ENCODE assay signal across 11 cellular contexts in genomic region chr6:135086414-135086764, GRCh38. TPM values are rescaled to one million over a fixed set of nuclear protein-coding genes. Genes with fewer than 3 reads are reported as not detected.
A peak's percentile ranks its signal among the peaks of the same experiment; 100 is the strongest.
DNase-seq lines count a peak whose midpoint lies in the region; ATAC-seq and TF ChIP-seq lines count a peak whose summit lies in the region.
"Had no signal": no experiment of that assay in that cellular context is flagged by ENCODE, and none has a peak within 500 bp of the region (broad histone marks: within the 10 kb centered on the region; RNA-seq: fewer than 3 reads in every experiment).

No MANE protein-coding gene starts in this region.

- no peak overlapping the region for H3K9ac ChIP-seq in IMR-90 (ENCODE audit: low read depth, low read length)

- no peaks in the 10 kb centered on the region for H3K4me1 ChIP-seq in IMR-90 (ENCODE audit: control insufficient read depth, insufficient read depth, low read length)

- in situ Hi-C loops in IMR-90 (cut with MboI; ENCODE audit: low sequenced_read_pairs): no loop called here

- H3K18ac ChIP-seq in IMR-90 (ENCODE audit: low read depth, low read length): no peak overlapping the region

- H3K27ac Mint-ChIP-seq in activated naive CD4-positive, alpha-beta T cell treated with anti-CD3 and anti-CD28 coated beads for 36 hours: peak overlapping the region; percentile 82
- H3K27ac Mint-ChIP-seq in activated CD8-positive, alpha-beta T cell treated with anti-CD3 and anti-CD28 coated beads for 36 hours: peak overlapping the region; percentile 89
- H3K27ac Mint-ChIP-seq in stimulated activated memory B cell treated with anti-CD40 and anti-IgM and Interleukin-4, amounts not matched to agents 10 μg/mL and 1 μg/mL and 100 μg/mL, for 72 hours: peak overlapping the region; percentile 71
- H3K27ac Mint-ChIP-seq in nephron progenitor cell: no peak overlapping the region

- peaks cover 7% of the 10 kb centered on the region for H3K36me3 Mint-ChIP-seq in activated naive CD4-positive, alpha-beta T cell treated with anti-CD3 and anti-CD28 coated beads for 36 hours (ENCODE audit: low read depth)
- peaks cover 6% of the 10 kb centered on the region for H3K36me3 Mint-ChIP-seq in activated CD8-positive, alpha-beta T cell treated with anti-CD3 and anti-CD28 coated beads for 36 hours (ENCODE audit: low read depth)
- H3K36me3 Mint-ChIP-seq in stimulated activated memory B cell treated with anti-CD40 and anti-IgM and Interleukin-4, amounts not matched to agents 10 μg/mL and 1 μg/mL and 100 μg/mL, for 72 hours: peaks cover 6% of the 10 kb centered on the region
- H3K36me3 Mint-ChIP-seq in nephron progenitor cell (ENCODE audit: low read depth): peaks cover 7% of the 10 kb centered on the region

- H2AK5ac ChIP-seq in IMR-90 (ENCODE audit: low read depth, low read length): no peak overlapping the region

- no peak overlapping the region for H4K8ac ChIP-seq in IMR-90 (ENCODE audit: low read depth in 2 of 2, low read length in 2 of 2)

- no peak overlapping the region for H3K4ac ChIP-seq in IMR-90 (ENCODE audit: low read depth, low read length)

- H3K27me3 ChIP-seq in IMR-90 (ENCODE audit: control insufficient read depth, insufficient read depth, low read length): peaks cover 2% of the 10 kb centered on the region; the same call in 1 of the 2 replicates

- H3K4me3 ChIP-seq in IMR-90 (ENCODE audit: insufficient read depth, low read depth, low read length): 0 out of 2 replicates have a peak overlapping the region, but pooled peaks have one; percentile 24

- no TSS peak for BruUV-seq in IMR-90 (replicated peaks; lab: Mats Ljungman, UMichigan)

- H3K9me3 Mint-ChIP-seq in activated naive CD4-positive, alpha-beta T cell treated with anti-CD3 and anti-CD28 coated beads for 36 hours: peaks cover 11% of the 10 kb centered on the region
- H3K9me3 Mint-ChIP-seq in activated CD8-positive, alpha-beta T cell treated with anti-CD3 and anti-CD28 coated beads for 36 hours: peaks cover 17% of the 10 kb centered on the region
- peaks cover 3% of the 10 kb centered on the region for H3K9me3 Mint-ChIP-seq in stimulated activated memory B cell treated with anti-CD40 and anti-IgM and Interleukin-4, amounts not matched to agents 10 μg/mL and 1 μg/mL and 100 μg/mL, for 72 hours
- peaks cover 22% of the 10 kb centered on the region for H3K9me3 Mint-ChIP-seq in nephron progenitor cell

- TF ChIP-seq POLR2A in IMR-90 (IDR thresholded peaks at IDR 0.05; ENCODE audit: low read depth, low read length): no peak

- no peaks in the 10 kb centered on the region for H3K36me3 ChIP-seq in IMR-90 (ENCODE audit: control insufficient read depth, insufficient read depth, low read length)

- H3K4me2 ChIP-seq in IMR-90 (ENCODE audit: low read depth, low read length): peak overlapping the region; percentile 45; the same call in 1 of the 2 replicates

- ATAC-seq in IMR-90 (ENCODE audit: low read depth) (no peak), HG02678 (IDR thresholded peaks at IDR 0.05; ENCODE audit: unreplicated experiment) (no peak)
- ATAC-seq in activated CD8-positive, alpha-beta T cell treated with anti-CD3 and anti-CD28 coated beads for 36 hours: no peak
- ATAC-seq in stimulated activated memory B cell treated with anti-CD40 and anti-IgM and Interleukin-4, amounts not matched to agents 10 μg/mL and 1 μg/mL and 100 μg/mL, for 72 hours: no peak

- no peaks in the 10 kb centered on the region for H3K79me1 ChIP-seq in IMR-90 (ENCODE audit: low read depth in 1 of 2, low read length in 2 of 2)

- H2BK5ac ChIP-seq in IMR-90 (ENCODE audit: low read depth, low read length, poor library complexity, severe bottlenecking): no peak overlapping the region

- intact Hi-C loops in activated naive CD4-positive, alpha-beta T cell treated with anti-CD3 and anti-CD28 coated beads for 36 hours (cut with micrococcal nuclease): loop anchor here (10.0 kb wide), 1 partner anchor 788 kb away; no protein-coding TSS in a partner anchor
- intact Hi-C loops in IMR-90 (cut with micrococcal nuclease): no loop called here
- intact Hi-C loops in activated CD8-positive, alpha-beta T cell treated with anti-CD3 and anti-CD28 coated beads for 36 hours (cut with micrococcal nuclease): loop anchor here (5.0 kb wide), 3 partner anchors 34 to 74 kb away; partner anchors contain the start of gene HBS1L

- no peak overlapping the region for H2AFZ ChIP-seq in IMR-90 (replicated peaks; ENCODE audit: low read length, poor library complexity)

- no peak for TF ChIP-seq RAD21 in IMR-90 (IDR thresholded peaks at IDR 0.05; ENCODE audit: low read length)

- H3K23ac ChIP-seq in IMR-90 (ENCODE audit: low read depth, low read length): no peak overlapping the region

- H2AK9ac ChIP-seq in IMR-90 (replicated peaks; ENCODE audit: low read depth, low read length, poor library complexity): no peak overlapping the region

- no peak overlapping the region for H2BK120ac ChIP-seq in IMR-90 (ENCODE audit: low read depth, low read length)

- peaks cover 71% of the 10 kb centered on the region for H3K4me1 Mint-ChIP-seq in activated naive CD4-positive, alpha-beta T cell treated with anti-CD3 and anti-CD28 coated beads for 36 hours (ENCODE audit: low read depth)
- peaks cover 64% of the 10 kb centered on the region for H3K4me1 Mint-ChIP-seq in activated CD8-positive, alpha-beta T cell treated with anti-CD3 and anti-CD28 coated beads for 36 hours (ENCODE audit: low read depth)
- peaks cover 29% of the 10 kb centered on the region for H3K4me1 Mint-ChIP-seq in stimulated activated memory B cell treated with anti-CD40 and anti-IgM and Interleukin-4, amounts not matched to agents 10 μg/mL and 1 μg/mL and 100 μg/mL, for 72 hours
- H3K4me1 Mint-ChIP-seq in nephron progenitor cell: no peaks in the 10 kb centered on the region

- H3K27ac ChIP-seq in IMR-90 (ENCODE audit: insufficient read depth, low read length): no peak overlapping the region

- no peak overlapping the region for H3K56ac ChIP-seq in IMR-90 (ENCODE audit: extremely low read depth, insufficient read depth, low read length)

- no peak overlapping the region for H4K5ac ChIP-seq in IMR-90 (ENCODE audit: low read depth, low read length)

- 0 out of 2 replicates have a peak, but pooled peaks cover 2% of the 10 kb centered on the region for H3K9me3 ChIP-seq in IMR-90 (ENCODE audit: control insufficient read depth, insufficient read depth, low read length)

- CTCF ChIA-PET in activated naive CD4-positive, alpha-beta T cell treated with anti-CD3 and anti-CD28 coated beads for 36 hours (lab: Charles Lee): interaction anchor here (0.6 to 2.4 kb wide), 13 partner anchors 19 to 106 kb away, joined by 3 to 15 read pairs (median 3); partner anchors contain the start of genes HBS1L and MYB
- CTCF ChIA-PET in IMR-90 (lab: Yijun Ruan, JAX): interaction anchor here (0.6 kb wide), 1 partner anchor 59 kb away, joined by 5 read pairs; no protein-coding TSS in a partner anchor
- CTCF ChIA-PET in activated CD8-positive, alpha-beta T cell treated with anti-CD3 and anti-CD28 coated beads for 36 hours (lab: Charles Lee): interaction anchor here (1.0 to 7.3 kb wide), 12 partner anchors 10 to 97 kb away, joined by 3 to 53 read pairs (median 6); partner anchors contain the start of gene MYB

- TF ChIP-seq CTCF in IMR-90 (conservative IDR thresholded peaks at IDR 0.05; ENCODE audit: low read depth, low read length) (no peak), nephron progenitor cell (IDR thresholded peaks at IDR 0.05) (no peak)
- no peak for TF ChIP-seq CTCF in activated CD8-positive, alpha-beta T cell treated with anti-CD3 and anti-CD28 coated beads for 36 hours (IDR thresholded peaks at IDR 0.05)

- no peak overlapping the region for H4K91ac ChIP-seq in IMR-90 (ENCODE audit: insufficient read depth, low read depth, low read length)

- peak overlapping the region; percentile 63 for H3K4me3 Mint-ChIP-seq in activated naive CD4-positive, alpha-beta T cell treated with anti-CD3 and anti-CD28 coated beads for 36 hours
- H3K4me3 Mint-ChIP-seq in activated CD8-positive, alpha-beta T cell treated with anti-CD3 and anti-CD28 coated beads for 36 hours: peak overlapping the region; percentile 41
- peak overlapping the region; percentile 60 for H3K4me3 Mint-ChIP-seq in stimulated activated memory B cell treated with anti-CD40 and anti-IgM and Interleukin-4, amounts not matched to agents 10 μg/mL and 1 μg/mL and 100 μg/mL, for 72 hours
- H3K4me3 Mint-ChIP-seq in nephron progenitor cell: no peak overlapping the region

- no peak overlapping the region for H2BK15ac ChIP-seq in IMR-90 (ENCODE audit: low read depth, low read length)

- no CpG with 5 or more reads among the region's 5 CpGs for WGBS in IMR-90 (ENCODE audit: extremely low coverage in 2 of 2, insufficient read length in 1 of 2), 2 experiments

- no peak for DNase-seq in activated naive CD4-positive, alpha-beta T cell treated with anti-CD3 and anti-CD28 coated beads for 36 hours
- DNase-seq in activated naive CD4-positive, alpha-beta T cell treated with Interleukin-2 at 50 U/mL for 16 hours: no peak
- DNase-seq in IMR-90: no peak
- DNase-seq in activated CD8-positive, alpha-beta T cell treated with anti-CD3 and anti-CD28 coated beads for 36 hours: no peak
- no peak for DNase-seq in DMS114 treated with DMSO at 0.1 percent for 48 hours (lab: John Stamatoyannopoulos, UW; ENCODE audit: unreplicated experiment)
- DNase-seq in nephron progenitor cell: no peak
- DNase-seq: KBM-7, NCI-H2029, NCI-H526 treated with DMSO at 0.1 percent for 48 hours had no signal

- no peaks in the 10 kb centered on the region for H4K20me1 ChIP-seq in IMR-90 (ENCODE audit: insufficient read depth, low read length)

- POLR2A ChIA-PET in IMR-90 (lab: Charles Lee; ENCODE audit: unreplicated experiment): no interaction called here
- POLR2A ChIA-PET in activated CD8-positive, alpha-beta T cell treated with anti-CD3 and anti-CD28 coated beads for 36 hours (lab: Charles Lee): interaction anchor here (0.6 to 6.2 kb wide), 10 partner anchors 9 to 97 kb away, joined by 3 to 60 read pairs (median 4); partner anchors contain the start of genes HBS1L and MYB

- no peak overlapping the region for H2BK20ac ChIP-seq in IMR-90 (ENCODE audit: low read depth, low read length)

- no peaks in the 10 kb centered on the region for H3K27me3 Mint-ChIP-seq in activated naive CD4-positive, alpha-beta T cell treated with anti-CD3 and anti-CD28 coated beads for 36 hours (ENCODE audit: low read depth)
- H3K27me3 Mint-ChIP-seq in activated CD8-positive, alpha-beta T cell treated with anti-CD3 and anti-CD28 coated beads for 36 hours: no peaks in the 10 kb centered on the region
- peaks cover 23% of the 10 kb centered on the region for H3K27me3 Mint-ChIP-seq in stimulated activated memory B cell treated with anti-CD40 and anti-IgM and Interleukin-4, amounts not matched to agents 10 μg/mL and 1 μg/mL and 100 μg/mL, for 72 hours
- peaks cover under 1% of the 10 kb centered on the region for H3K27me3 Mint-ChIP-seq in nephron progenitor cell (ENCODE audit: low read depth, poor library complexity)

- 0 out of 2 replicates have a peak, but pooled peaks cover 3% of the 10 kb centered on the region for H3K9me1 ChIP-seq in IMR-90 (ENCODE audit: insufficient read depth, low read length)

- no peak overlapping the region for H3K14ac ChIP-seq in IMR-90 (replicated peaks; ENCODE audit: low read depth, low read length)

- dilution Hi-C loops in IMR-90 (cut with HindIII; ENCODE audit: low sequenced_read_pairs, unreplicated experiment): no loop called here

RNA-seq across cellular contexts. Expression of gene HBS1L, which starts 31.8 kb away (rescaled TPM):
- total RNA-seq in activated naive CD4-positive, alpha-beta T cell treated with anti-CD3 and anti-CD28 coated beads for 36 hours: 100 to 1,000 TPM; 150 to 153 TPM
- 120 and 171 TPM in 2 replicates for total RNA-seq in IMR-90 (2012; rRNA removed)
- 38.6 and 45.1 TPM in 2 replicates for polyA plus RNA-seq in IMR-90 (2012; rRNA removed)
- 5.3 and 9.9 TPM in 2 replicates for polyA plus RNA-seq in IMR-90 (2012; cell fraction: cytosol; rRNA removed)
- 2.5 and 23.9 TPM in 2 replicates for polyA plus RNA-seq in IMR-90 (2012; cell fraction: nucleus; rRNA removed; ENCODE audit: low replicate concordance)
- total RNA-seq in activated CD8-positive, alpha-beta T cell treated with anti-CD3 and anti-CD28 coated beads for 36 hours: 100 to 1,000 TPM; 146 to 147 TPM
